In the genomic region with DNA sequence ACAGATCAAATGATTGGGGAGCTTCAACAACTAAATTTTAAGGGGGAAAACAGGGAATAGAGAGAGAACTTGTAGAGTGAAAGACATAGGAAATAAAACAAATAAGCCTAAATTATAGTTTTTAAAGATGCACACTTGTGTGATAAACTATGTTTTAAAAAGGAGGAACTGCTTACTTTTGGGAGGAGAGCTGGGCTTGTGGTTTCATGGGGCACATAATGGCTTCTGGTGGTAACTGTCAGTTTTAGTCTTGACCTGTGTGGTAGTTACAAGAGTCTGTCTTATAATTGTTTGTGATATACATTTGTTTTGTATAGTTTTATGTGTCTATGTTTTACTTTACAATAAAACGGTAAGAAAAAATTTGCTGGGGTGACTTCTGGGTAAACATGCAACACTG, we compare ENCODE assay signal across 17 cellular contexts.
A peak's percentile ranks its signal among the peaks of the same experiment; 100 is the strongest.
DNase-seq lines count a peak whose midpoint lies in the region; ATAC-seq, FAIRE-seq and TF ChIP-seq lines count a peak whose summit lies in the region.
"Had no signal": no experiment of that assay in that cellular context is flagged by ENCODE, and none has a peak within 500 bp of the region (broad histone marks: within the 10 kb centered on the region; RNA-seq: fewer than 3 reads in every experiment).

No MANE protein-coding gene starts in this region.

- 0% methylated on average over 1 of the region's 1 CpG for WGBS in HepG2 (ENCODE audit: low lambda C conversion rate)

- no peaks in the 10 kb centered on the region for H3K27me3 ChIP-seq in HepG2 (ENCODE audit: control insufficient read depth in 1 of 2, insufficient read depth in 2 of 2, low read length in 2 of 2)
- H3K27me3 ChIP-seq: SJCRH30 had no signal

- DNase-seq in SK-N-MC (ENCODE audit: low read depth, low spot score): no peak
- DNase-seq in HepG2 (ENCODE audit: low spot score): no peak
- no peak for DNase-seq in activated naive CD4-positive, alpha-beta T cell (lab: John Stamatoyannopoulos, UW)
- DNase-seq in NCI-H128 (lab: John Stamatoyannopoulos, UW; ENCODE audit: unreplicated experiment): no peak
- no peak for DNase-seq in ecto neural progenitor cell (ENCODE audit: low spot score)
- DNase-seq: activated CD8-positive, alpha-beta memory T cell treated with anti-CD3 and anti-CD28 coated beads, Interleukin-2, amount 10 ng/mL, durations not matched to agents 7 days and 5 days; activated naive CD4-positive, alpha-beta T cell treated with anti-CD3 and anti-CD28 coated beads, Interleukin-2, amount 10 ng/mL, durations not matched to agents 7 days and 5 days; NCI-H1436; SJCRH30; stimulated activated CD4-positive, alpha-beta T cell treated with anti-CD3 and anti-CD28 coated beads, Interleukin-2, amount 100 ng/mL, for 24 hours; WERI-Rb-1 had no signal

- H3K4me2 ChIP-seq in HepG2 (ENCODE audit: low read depth, low read length): no peak overlapping the region

- no peaks in the 10 kb centered on the region for H3K4me1 ChIP-seq in HepG2 (ENCODE audit: insufficient read depth, low read length)
- H3K4me1 ChIP-seq: SJCRH30 had no signal

- TF ChIP-seq CTCF in HepG2 (CRISPR knock-in tag; IDR thresholded peaks at IDR 0.05): no peak

- no peak overlapping the region for H2AFZ ChIP-seq in HepG2 (ENCODE audit: low read length)

- ATAC-seq in GM18502 (IDR thresholded peaks at IDR 0.05; ENCODE audit: poor library complexity, unreplicated experiment) (peak; percentile 61), GM21825 (IDR thresholded peaks at IDR 0.05; ENCODE audit: unreplicated experiment) (peak; percentile 52), HG03460 (IDR thresholded peaks at IDR 0.05; ENCODE audit: unreplicated experiment) (peak; percentile 36), HepG2 (no peak)
- ATAC-seq: activated CD8-positive, alpha-beta memory T cell treated with anti-CD3 and anti-CD28 coated beads, Interleukin-2, amount 10 ng/mL, durations not matched to agents 7 days and 5 days; HCT116; stimulated activated memory B cell treated with anti-CD40 and anti-IgM and Interleukin-4, amounts not matched to agents 10 μg/mL and 1 μg/mL and 100 μg/mL, for 72 hours had no signal

- intact Hi-C loops in HepG2 (cut with micrococcal nuclease; ENCODE audit: unreplicated experiment): no loop called here

- H3K27ac ChIP-seq in SK-N-MC: peak overlapping the region; percentile 35; the same call in 1 of the 2 replicates
- no peak overlapping the region for H3K27ac ChIP-seq in HepG2 (ENCODE audit: extremely low read length, insufficient read depth, low read length)
- H3K27ac ChIP-seq: SJCRH30, WERI-Rb-1 had no signal

- no peak for TF ChIP-seq POLR2A in HepG2 (IDR thresholded peaks at IDR 0.05; ENCODE audit: insufficient read depth in 1 of 2, low read depth in 2 of 2, low read length in 2 of 2)

- no peak for FAIRE-seq in HepG2 (lab: Jason Lieb, UNC)
- FAIRE-seq: bronchial epithelial cell had no signal

- no TSS peak for BruUV-seq in HepG2 (replicated peaks; lab: Mats Ljungman, UMichigan)

- POLR2A ChIA-PET in HepG2 (lab: Yijun Ruan, JAX): no interaction called here

- no peaks in the 10 kb centered on the region for H4K20me1 ChIP-seq in HepG2 (ENCODE audit: insufficient read depth, low read length)

- H3K36me3 ChIP-seq in SK-N-MC (ENCODE audit: insufficient read depth, low read length): no peaks in the 10 kb centered on the region
- H3K36me3 ChIP-seq in HepG2 (replicated peaks in 1 of 2; ENCODE audit: control insufficient read depth in 1 of 2, insufficient read depth in 2 of 2, low read length in 2 of 2): no peaks in the 10 kb centered on the region
- H3K36me3 ChIP-seq: SJCRH30, WERI-Rb-1 had no signal

- H3K9ac ChIP-seq in SK-N-MC (ENCODE audit: insufficient read length): no peak overlapping the region
- H3K9ac ChIP-seq in HepG2 (ENCODE audit: insufficient read depth, low read depth, low read length): no peak overlapping the region

- in situ Hi-C loops in HepG2 (cut with HindIII; ENCODE audit: extremely low pct_ligation_motif_present, low pct_unique_long_range_greater_than_20kb): no loop called here

- CTCF ChIA-PET in HepG2 (lab: Yijun Ruan, JAX; ENCODE audit: low intra/inter-chr PET ratio, low total read pairs): no interaction called here

- no peak for TF ChIP-seq EP300 in HepG2 (IDR thresholded peaks at IDR 0.05; ENCODE audit: low read depth in 2 of 2, low read length in 2 of 2)
- TF ChIP-seq EP300 in HepG2 (CRISPR knock-in tag; IDR thresholded peaks at IDR 0.05; ENCODE audit: borderline replicate concordance): no peak

- no peak overlapping the region for H3K4me3 ChIP-seq in SK-N-MC
- no peak overlapping the region for H3K4me3 ChIP-seq in HepG2 (replicated peaks in 1 of 3; ENCODE audit: insufficient read depth in 1 of 3, low read depth in 2 of 3, low read length in 3 of 3)
- H3K4me3 ChIP-seq: SJCRH30 had no signal

- TF ChIP-seq RAD21 in HepG2 (CRISPR knock-in tag; IDR thresholded peaks at IDR 0.05): no peak

- no peaks in the 10 kb centered on the region for H3K79me2 ChIP-seq in HepG2 (ENCODE audit: insufficient read depth, low read length)

- H3K9me3 ChIP-seq in SK-N-MC (ENCODE audit: low read depth, low read length): no peaks in the 10 kb centered on the region
- no peaks in the 10 kb centered on the region for H3K9me3 ChIP-seq in HepG2 (ENCODE audit: low read length)
- H3K9me3 ChIP-seq: SJCRH30 had no signal

TF ChIP-seq in HepG2, 621 proteins besides CTCF, POLR2A, EP300 and RAD21:
- TF ChIP-seq TCF7L2 (IDR thresholded peaks at IDR 0.05; ENCODE audit: low read depth, low read length): no peak
- no peak for TF ChIP-seq ZSCAN12 (CRISPR knock-in tag; IDR thresholded peaks at IDR 0.05)
- TF ChIP-seq, protein P1, sequence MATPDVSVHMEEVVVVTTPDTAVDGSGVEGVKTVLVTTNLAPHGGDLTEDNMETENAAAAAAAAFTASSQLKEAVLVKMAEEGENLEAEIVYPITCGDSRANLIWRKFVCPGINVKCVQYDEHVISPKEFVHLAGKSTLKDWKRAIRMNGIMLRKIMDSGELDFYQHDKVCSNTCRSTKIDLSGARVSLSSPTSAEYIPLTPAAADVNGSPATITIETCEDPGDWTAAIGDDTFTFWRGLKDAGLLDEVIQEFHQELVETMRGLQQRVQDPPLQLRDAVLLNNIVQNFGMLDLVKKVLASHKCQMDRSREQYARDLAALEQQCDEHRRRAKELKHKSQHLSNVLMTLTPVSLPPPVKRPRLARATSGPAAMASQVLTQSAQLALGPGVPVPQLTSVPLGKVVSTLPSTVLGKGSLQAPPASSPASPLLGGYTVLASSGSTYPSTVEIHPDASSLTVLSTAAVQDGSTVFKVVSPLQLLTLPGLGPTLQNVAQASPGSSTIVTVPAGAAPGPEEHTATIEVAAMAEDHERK (CRISPR knock-in tag; IDR thresholded peaks at IDR 0.05; ENCODE audit: low read depth): no peak
- no peak for TF ChIP-seq STAG1 (CRISPR knock-in tag; IDR thresholded peaks at IDR 0.05)
- TF ChIP-seq, protein P2, sequence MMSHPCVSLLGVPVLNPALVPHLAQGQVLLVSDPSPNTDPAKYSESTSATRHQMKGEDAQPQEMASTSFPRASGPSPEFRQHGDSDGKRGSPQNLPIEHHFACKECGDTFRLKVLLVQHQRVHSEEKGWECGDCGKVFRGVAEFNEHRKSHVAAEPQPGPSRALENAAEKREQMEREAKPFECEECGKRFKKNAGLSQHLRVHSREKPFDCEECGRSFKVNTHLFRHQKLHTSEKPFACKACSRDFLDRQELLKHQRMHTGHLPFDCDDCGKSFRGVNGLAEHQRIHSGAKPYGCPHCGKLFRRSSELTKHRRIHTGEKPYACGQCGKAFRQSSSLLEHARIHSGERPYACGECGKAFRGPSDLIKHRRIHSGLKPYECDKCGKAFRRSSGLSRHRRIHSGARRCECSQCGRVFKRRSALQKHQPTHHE (CRISPR knock-in tag; IDR thresholded peaks at IDR 0.05; ENCODE audit: borderline replicate concordance): no peak
